In the genomic region with DNA sequence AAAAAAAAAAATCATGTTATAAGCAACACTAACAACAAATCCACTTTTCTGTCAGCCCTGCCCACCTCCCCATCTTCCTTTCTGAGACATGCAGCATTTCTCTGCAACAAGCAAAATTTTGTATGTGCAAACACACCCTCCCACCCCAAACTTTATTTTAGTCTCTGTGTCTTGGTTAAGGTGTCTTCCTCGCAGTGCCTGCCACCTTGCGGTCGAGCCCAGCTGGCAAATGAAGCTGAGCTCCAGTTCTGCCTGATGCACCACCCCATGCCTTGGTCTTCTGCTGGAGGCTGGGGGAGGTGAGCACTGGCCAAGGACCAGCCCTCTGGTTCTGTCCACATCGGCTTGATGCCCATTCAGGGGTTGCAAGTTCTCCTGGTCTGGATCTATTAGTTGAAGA, we compare ENCODE assay signal across 31 cellular contexts.
"Had no signal": no experiment of that assay in that cellular context is flagged by ENCODE, and none has a peak within 500 bp of the region (broad histone marks: within the 10 kb centered on the region; RNA-seq: fewer than 3 reads in every experiment).

No MANE protein-coding gene starts in this region.

- H3K9me3 Mint-ChIP-seq: activated CD4-positive, alpha-beta T cell treated with anti-CD3 and anti-CD28 coated beads, Interleukin-2, amount 10 ng/mL, durations not matched to agents 24 days and 14 days; effector memory CD8-positive, alpha-beta T cell; T-helper 2 cell treated with Interferon-gamma antibody and Interleukin-4, amounts not matched to agents 5 μg/mL and 100 μg/mL, for 36 hours had no signal

- H3K36me3 ChIP-seq: brain microvascular endothelial cell, esophagus squamous epithelium, gastroesophageal sphincter had no signal

- H3K4me1 ChIP-seq: esophagus squamous epithelium, gastroesophageal sphincter, heart right ventricle had no signal

- H3K4me3 ChIP-seq: esophagus squamous epithelium, gastroesophageal sphincter, heart right ventricle had no signal

- H3K27ac Mint-ChIP-seq: activated CD4-positive, alpha-beta memory T cell treated with anti-CD3 and anti-CD28 coated beads for 36 hours; activated CD4-positive, alpha-beta T cell treated with anti-CD3 and anti-CD28 coated beads for 36 hours; activated CD4-positive, alpha-beta T cell treated with anti-CD3 and anti-CD28 coated beads, Interleukin-2, amount 10 ng/mL, durations not matched to agents 24 days and 14 days; activated naive CD8-positive, alpha-beta T cell; activated T-cell treated with anti-CD3 and anti-CD28 coated beads, Interleukin-2, amount 50 U/mL, for 24 hours; activated T-helper 17 cell treated with anti-CD3 and anti-CD28 coated beads, Interleukin-2, amount 50 U/mL, for 72 hours; effector memory CD8-positive, alpha-beta T cell; T-helper 17 cell; T-helper 2 cell treated with Interferon-gamma antibody and Interleukin-4, amounts not matched to agents 5 μg/mL and 100 μg/mL, for 36 hours had no signal

- H3K4me1 Mint-ChIP-seq: activated CD4-positive, alpha-beta T cell treated with anti-CD3 and anti-CD28 coated beads for 36 hours; activated CD4-positive, alpha-beta T cell treated with anti-CD3 and anti-CD28 coated beads, Interleukin-2, amount 10 ng/mL, durations not matched to agents 24 days and 14 days; T-helper 17 cell had no signal

- H3K27me3 Mint-ChIP-seq: activated CD4-positive, alpha-beta memory T cell treated with anti-CD3 and anti-CD28 coated beads for 36 hours; activated CD4-positive, alpha-beta T cell treated with anti-CD3 and anti-CD28 coated beads for 36 hours; activated CD4-positive, alpha-beta T cell treated with anti-CD3 and anti-CD28 coated beads, Interleukin-2, amount 10 ng/mL, durations not matched to agents 24 days and 14 days; activated naive CD8-positive, alpha-beta T cell; activated T-cell treated with anti-CD3 and anti-CD28 coated beads, Interleukin-2, amount 50 U/mL, for 24 hours; activated T-helper 17 cell treated with anti-CD3 and anti-CD28 coated beads, Interleukin-2, amount 50 U/mL, for 72 hours; effector memory CD8-positive, alpha-beta T cell; T-helper 17 cell had no signal

- H3K4me3 Mint-ChIP-seq: activated CD4-positive, alpha-beta memory T cell treated with anti-CD3 and anti-CD28 coated beads for 36 hours; activated CD4-positive, alpha-beta T cell treated with anti-CD3 and anti-CD28 coated beads for 36 hours; activated CD4-positive, alpha-beta T cell treated with anti-CD3 and anti-CD28 coated beads, Interleukin-2, amount 10 ng/mL, durations not matched to agents 24 days and 14 days; activated naive CD8-positive, alpha-beta T cell; activated T-cell treated with anti-CD3 and anti-CD28 coated beads, Interleukin-2, amount 50 U/mL, for 24 hours; activated T-helper 17 cell treated with anti-CD3 and anti-CD28 coated beads, Interleukin-2, amount 50 U/mL, for 72 hours; effector memory CD8-positive, alpha-beta T cell; T-helper 17 cell; T-helper 2 cell treated with Interferon-gamma antibody and Interleukin-4, amounts not matched to agents 5 μg/mL and 100 μg/mL, for 36 hours had no signal

- H3K27ac ChIP-seq: brain microvascular endothelial cell, epithelial cell of prostate, esophagus squamous epithelium, gastroesophageal sphincter, heart right ventricle had no signal

- H3K27me3 ChIP-seq: brain microvascular endothelial cell, esophagus squamous epithelium, gastroesophageal sphincter, heart right ventricle had no signal

- H3K9me3 ChIP-seq: esophagus squamous epithelium had no signal

- DNase-seq: activated CD4-positive, alpha-beta memory T cell treated with anti-CD3 and anti-CD28 coated beads for 36 hours; activated CD4-positive, alpha-beta T cell treated with anti-CD3 and anti-CD28 coated beads for 36 hours; activated CD4-positive, alpha-beta T cell treated with anti-CD3 and anti-CD28 coated beads, Interleukin-2, amount 10 ng/mL, durations not matched to agents 24 days and 14 days; activated CD4-positive, CD25-positive, alpha-beta regulatory T cell; activated CD4-positive, CD25-positive, alpha-beta regulatory T cell treated with anti-CD3 and anti-CD28 coated beads, Interleukin-2, amount 50 U/mL, for 72 hours; activated CD8-positive, alpha-beta memory T cell treated with anti-CD3 and anti-CD28 coated beads, Interleukin-2, amount 50 U/mL, for 48 hours; activated effector memory CD4-positive, alpha-beta T cell treated with Interleukin-2 at 50 U/mL for 16 hours; activated gamma-delta T cell treated with Interleukin-2 at 50 U/mL for 16 hours; activated naive CD4-positive, alpha-beta T cell treated with anti-CD3 and anti-CD28 coated beads, Interleukin-2, amount 50 U/mL, for 16 hours; activated naive CD4-positive, alpha-beta T cell treated with Interleukin-2 at 50 U/mL for 16 hours; activated T-cell treated with anti-CD3 and anti-CD28 coated beads for 4 hours; activated T-cell treated with anti-CD3 and anti-CD28 coated beads, Interleukin-2, amount 50 U/mL, for 24 hours; amniotic stem cell; anterior cingulate cortex; brain microvascular endothelial cell; caudate nucleus; cortex of kidney; dermis blood vessel endothelial cell; effector CD4-positive, alpha-beta T cell; effector memory CD8-positive, alpha-beta T cell; esophagus squamous epithelium; foreskin melanocyte; heart right ventricle; T-helper 1 cell; T-helper 17 cell; T1000 had no signal

- ATAC-seq: activated CD4-positive, alpha-beta T cell treated with anti-CD3 and anti-CD28 coated beads for 36 hours; activated T-helper 17 cell treated with anti-CD3 and anti-CD28 coated beads, Interleukin-2, amount 50 U/mL, for 72 hours; effector memory CD8-positive, alpha-beta T cell; gastroesophageal sphincter; heart right ventricle; T-helper 17 cell had no signal
